In the genomic region with DNA sequence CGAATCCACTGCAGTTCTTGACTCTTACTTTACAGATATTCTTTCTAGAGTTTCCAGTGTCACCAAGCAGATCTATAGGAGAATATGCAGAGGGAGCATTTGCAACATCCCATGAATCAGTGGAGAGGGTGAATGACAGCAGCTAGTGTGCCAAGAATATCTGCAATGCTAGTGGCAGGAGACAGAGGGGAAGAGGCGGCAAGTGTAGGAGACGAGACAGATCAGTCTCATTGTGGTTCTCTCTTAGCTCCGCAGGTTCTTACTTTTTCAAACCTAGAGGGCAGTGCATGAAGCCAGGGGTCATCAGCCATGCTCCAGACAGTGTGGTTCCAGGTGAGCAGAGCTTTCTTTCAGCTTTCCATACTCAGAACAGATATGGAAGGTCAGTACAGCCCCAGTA, we compare ENCODE assay signal across 6 cellular contexts. TPM values are rescaled to one million over a fixed set of nuclear protein-coding genes. Genes with fewer than 3 reads are reported as not detected.
DNase-seq lines count a peak whose midpoint lies in the region; ATAC-seq and TF ChIP-seq lines count a peak whose summit lies in the region.

No MANE protein-coding gene starts in this region.

- H3K9ac ChIP-seq in mammary epithelial cell (ENCODE audit: insufficient read depth, low read length): peak overlapping the region; percentile 80
- peak overlapping the region; percentile 64 for H3K9ac ChIP-seq in neural progenitor cell

- H3K4me3 Mint-ChIP-seq in neural progenitor cell: peak overlapping the region; percentile 88

- no peaks in the 10 kb centered on the region for H3K27me3 ChIP-seq in mammary epithelial cell (ENCODE audit: insufficient read depth, low read length)
- no peaks in the 10 kb centered on the region for H3K27me3 ChIP-seq in neural progenitor cell

- H3K36me3 Mint-ChIP-seq in neural progenitor cell: no peaks in the 10 kb centered on the region

- H3K9me3 ChIP-seq in mammary epithelial cell (replicated peaks; ENCODE audit: insufficient read depth, low read length) (no peaks in the 10 kb centered on the region), neural progenitor cell (ENCODE audit: low read depth) (no peaks in the 10 kb centered on the region)

- peak overlapping the region; percentile 47 for H3K27ac Mint-ChIP-seq in neural progenitor cell

- peak overlapping the region; percentile 57 to 88 (median 80) for H3K4me3 ChIP-seq in mammary epithelial cell (replicated peaks in 1 of 3; ENCODE audit: insufficient read depth in 1 of 3, low read depth in 2 of 3, low read length in 3 of 3)
- peak overlapping the region; percentile 74 for H3K4me3 ChIP-seq in neural progenitor cell

- dilution Hi-C loops in mammary epithelial cell (cut with HindIII; ENCODE audit: low sequenced_read_pairs): no loop called here

- in situ Hi-C loops in mammary epithelial cell (cut with MboI; ENCODE audit: low sequenced_read_pairs in 2 of 2): no loop called here

- H3K27ac ChIP-seq in mammary epithelial cell (ENCODE audit: insufficient read depth, low read depth, low read length): peak overlapping the region; percentile 67
- H3K27ac ChIP-seq in neural progenitor cell: no peak overlapping the region

- H4K20me1 ChIP-seq in mammary epithelial cell (ENCODE audit: insufficient read depth, low read length): no peaks in the 10 kb centered on the region
- no peaks in the 10 kb centered on the region for H4K20me1 ChIP-seq in neural progenitor cell (ENCODE audit: low read depth)

- H3K4me1 ChIP-seq in mammary epithelial cell (ENCODE audit: insufficient read depth, low read length) (peaks cover 5% of the 10 kb centered on the region), neural progenitor cell (peaks cover 3% of the 10 kb centered on the region)

- peak overlapping the region; percentile 94 for H2AFZ ChIP-seq in mammary epithelial cell (ENCODE audit: low read depth, low read length)
- peak overlapping the region; percentile 93 for H2AFZ ChIP-seq in neural progenitor cell (replicated peaks)

- H3K4me1 Mint-ChIP-seq in neural progenitor cell: peaks cover 7% of the 10 kb centered on the region

- CTCF ChIA-PET in mammary epithelial cell (lab: Charles Lee; ENCODE audit: low non-redundant PET): no interaction called here

- BruUV-seq in mammary epithelial cell (replicated peaks; lab: Mats Ljungman, UMichigan): no TSS peak

- no peak for TF ChIP-seq CTCF in mammary epithelial cell (conservative IDR thresholded peaks at IDR 0.05 in 1 of 2, IDR thresholded peaks at IDR 0.05 in 1 of 2; ENCODE audit: extremely low read depth in 1 of 2, insufficient read depth in 1 of 2, low read depth in 1 of 2, low read length in 2 of 2)
- TF ChIP-seq CTCF in neural progenitor cell (IDR thresholded peaks at IDR 0.05): no peak

- H3K27me3 Mint-ChIP-seq in neural progenitor cell (ENCODE audit: insufficient read depth, low read depth): peaks cover 2% of the 10 kb centered on the region

- WGBS in mammary epithelial cell (ENCODE audit: low coverage, missing lambda C conversion rate): 57% methylated on average over 4 of the region's 4 CpGs

- ATAC-seq in HG03354 (IDR thresholded peaks at IDR 0.05; ENCODE audit: poor library complexity, severe bottlenecking, unreplicated experiment): peak; percentile 2
- no peak for ATAC-seq in GM18511 (IDR thresholded peaks at IDR 0.05; ENCODE audit: unreplicated experiment)
- no peak for ATAC-seq in HG02970 (IDR thresholded peaks at IDR 0.05; ENCODE audit: low FRiP score, unreplicated experiment)

- no peak for DNase-seq in mammary epithelial cell
- no peak for DNase-seq in neural progenitor cell (ENCODE audit: low spot score)
- no peak for DNase-seq in dedifferentiated amniotic fluid mesenchymal stem cell (ENCODE audit: extremely low spot score)

- peak overlapping the region; percentile 74 for H3K4me2 ChIP-seq in mammary epithelial cell (ENCODE audit: insufficient read depth, low read depth, low read length)
- peak overlapping the region; percentile 84 for H3K4me2 ChIP-seq in neural progenitor cell

- intact Hi-C loops in mammary epithelial cell (cut with micrococcal nuclease): loop anchor here (1.0 kb wide), 2 partner anchors 27 to 47 kb away; a partner anchor contains a TSS

- H3K79me2 ChIP-seq in mammary epithelial cell (ENCODE audit: insufficient read depth, low read length): no peaks in the 10 kb centered on the region
- H3K79me2 ChIP-seq in neural progenitor cell (ENCODE audit: low read depth): no peaks in the 10 kb centered on the region

- H3K9me3 Mint-ChIP-seq in neural progenitor cell: no peaks in the 10 kb centered on the region

- H3F3A ChIP-seq in neural progenitor cell (ENCODE audit: low read depth): no peaks in the 10 kb centered on the region

- H3K36me3 ChIP-seq in mammary epithelial cell (ENCODE audit: insufficient read depth, low read length) (peaks cover 2% of the 10 kb centered on the region), neural progenitor cell (no peaks in the 10 kb centered on the region)

RNA-seq across cellular contexts. Expression of a gene that starts 0.7 kb away (rescaled TPM):
- 1 to 10 TPM; 6.5 to 7.8 TPM for total RNA-seq in mammary epithelial cell
- polyA plus RNA-seq in mammary epithelial cell: 2.5 TPM
- polyA minus RNA-seq in mammary epithelial cell: 6.4 TPM
- total RNA-seq in neural progenitor cell (ENCODE audit: low replicate concordance): 7.6 and 11.4 TPM in 2 replicates

RNA-seq across cellular contexts. Expression of a gene that starts 20.5 kb away (rescaled TPM):
- 1,000 to 10,000 TPM in 1 of 2 donors, 100 to 1,000 TPM in 1; 195 to 1,787 TPM for total RNA-seq in mammary epithelial cell
- polyA plus RNA-seq in mammary epithelial cell: 578 TPM
- polyA minus RNA-seq in mammary epithelial cell: 458 TPM
- 467 and 948 TPM in 2 replicates for total RNA-seq in neural progenitor cell (ENCODE audit: low replicate concordance)

RNA-seq across cellular contexts. Expression of a gene that starts 28.2 kb away (rescaled TPM):
- total RNA-seq in mammary epithelial cell (1 to 10 TPM; 1.0 to 1.6 TPM), neural progenitor cell (ENCODE audit: low replicate concordance) (23.6 and 26.9 TPM in 2 replicates)
- 0.54 TPM for polyA plus RNA-seq in mammary epithelial cell
- polyA minus RNA-seq in mammary epithelial cell: not detected

RNA-seq across cellular contexts. Expression of a gene that starts 47.1 kb away (rescaled TPM):
- 10 to 100 TPM; 20.0 to 32.4 TPM for total RNA-seq in mammary epithelial cell
- 9.5 TPM for polyA plus RNA-seq in mammary epithelial cell
- 5.5 TPM for polyA minus RNA-seq in mammary epithelial cell
- total RNA-seq in neural progenitor cell (ENCODE audit: low replicate concordance): 14.3 and 24.8 TPM in 2 replicates
